Comparison of ENCODE assay signal across 9 cellular contexts in genomic region chr10:86968271-86968993, GRCh38. TPM values are rescaled to one million over a fixed set of nuclear protein-coding genes. Genes with fewer than 3 reads are reported as not detected.
DNase-seq lines count a peak whose midpoint lies in the region; ATAC-seq and TF ChIP-seq lines count a peak whose summit lies in the region.
"Had no signal": no experiment of that assay in that cellular context is flagged by ENCODE, and none has a peak within 500 bp of the region (broad histone marks: within the 10 kb centered on the region; RNA-seq: fewer than 3 reads in every experiment).

ADIRF (plus strand) TSS chr10:86968482; CDS start chr10:86968545, 63 bp downstream.

- H3K9ac ChIP-seq in duodenal mucosa (ENCODE audit: low read depth in 1 of 2, low read length in 2 of 2) (peak within 1 kb of the TSS; percentile 82 to 88), muscle layer of colon (ENCODE audit: low read length) (peak within 1 kb of the TSS; percentile 87)

- no peaks in the 10 kb centered on the region for H3K36me3 Mint-ChIP-seq in activated CD8-positive, alpha-beta T cell treated with anti-CD3 and anti-CD28 coated beads, Interleukin-2, amount 10 ng/mL, durations not matched to agents 7 days and 5 days (ENCODE audit: low read depth)

- H3K4me1 ChIP-seq in duodenal mucosa (ENCODE audit: control insufficient read depth in 1 of 2, insufficient read depth in 2 of 2, low read length in 2 of 2): peaks cover 37 to 53% of the 10 kb centered on the region in 2 donors
- H3K4me1 ChIP-seq in muscle layer of colon (ENCODE audit: insufficient read depth, low read length): peaks cover 55% of the 10 kb centered on the region

- no peak within 1 kb of the TSS for H3K4me3 Mint-ChIP-seq in activated CD8-positive, alpha-beta T cell treated with anti-CD3 and anti-CD28 coated beads, Interleukin-2, amount 10 ng/mL, durations not matched to agents 7 days and 5 days

- H3K27me3 Mint-ChIP-seq in activated CD8-positive, alpha-beta T cell treated with anti-CD3 and anti-CD28 coated beads, Interleukin-2, amount 10 ng/mL, durations not matched to agents 7 days and 5 days (ENCODE audit: low read depth): peaks cover 28% of the 10 kb centered on the region

- peak within 1 kb of the TSS; percentile 40 for H3K4me3 ChIP-seq in AG04449 (ENCODE audit: low read depth, low read length)
- peak within 1 kb of the TSS; percentile 83 for H3K4me3 ChIP-seq in MG63
- peak within 1 kb of the TSS; percentile 67 to 82 for H3K4me3 ChIP-seq in duodenal mucosa (ENCODE audit: low read depth in 1 of 2, low read length in 2 of 2)
- peak within 1 kb of the TSS; percentile 40 to 92 for H3K4me3 ChIP-seq in muscle layer of colon (ENCODE audit: low read depth in 1 of 2, low read length in 2 of 2)

- H3K9me3 ChIP-seq in MG63: no peaks in the 10 kb centered on the region
- no peaks in the 10 kb centered on the region for H3K9me3 ChIP-seq in duodenal mucosa (ENCODE audit: control insufficient read depth in 1 of 2, low read length in 2 of 2)
- H3K9me3 ChIP-seq in muscle layer of colon (ENCODE audit: low read length): no peaks in the 10 kb centered on the region

- no peak for ATAC-seq in GM18907 (IDR thresholded peaks at IDR 0.05; ENCODE audit: unreplicated experiment)
- no peak for ATAC-seq in activated CD8-positive, alpha-beta T cell treated with anti-CD3 and anti-CD28 coated beads, Interleukin-2, amount 10 ng/mL, durations not matched to agents 7 days and 5 days
- no peak for ATAC-seq in GM19452 (IDR thresholded peaks at IDR 0.05; ENCODE audit: unreplicated experiment)

- H3K4me1 Mint-ChIP-seq in activated CD8-positive, alpha-beta T cell treated with anti-CD3 and anti-CD28 coated beads, Interleukin-2, amount 10 ng/mL, durations not matched to agents 7 days and 5 days (ENCODE audit: low read depth): peaks cover 23% of the 10 kb centered on the region

- POLR2A ChIA-PET in AG04449 (lab: Yijun Ruan, JAX): no interaction called here
- POLR2A ChIA-PET in activated CD8-positive, alpha-beta T cell treated with anti-CD3 and anti-CD28 coated beads, Interleukin-2, amount 10 ng/mL, durations not matched to agents 7 days and 5 days (lab: Charles Lee): no interaction called here

- DNase-seq in AG04449 (ENCODE audit: low read depth, low spot score): no peak
- peak; percentile 89 for DNase-seq in MG63
- no peak for DNase-seq in SIG-M5 (lab: John Stamatoyannopoulos, UW)
- no peak for DNase-seq in activated CD8-positive, alpha-beta T cell treated with anti-CD3 and anti-CD28 coated beads, Interleukin-2, amount 10 ng/mL, durations not matched to agents 7 days and 5 days

- H3K27ac ChIP-seq in duodenal mucosa (ENCODE audit: low read depth, low read length): peak within 1 kb of the TSS; percentile 83
- peak within 1 kb of the TSS; percentile 95 for H3K27ac ChIP-seq in muscle layer of colon (ENCODE audit: low read depth, low read length)

- no peak for TF ChIP-seq CTCF in AG04449 (IDR thresholded peaks at IDR 0.05; ENCODE audit: insufficient read depth, low read length, missing control alignments)

- H3K27me3 ChIP-seq in MG63 (no peaks in the 10 kb centered on the region), duodenal mucosa (ENCODE audit: control insufficient read depth in 1 of 2, insufficient read depth in 2 of 2, low read length in 2 of 2) (no peaks in the 10 kb centered on the region), muscle layer of colon (ENCODE audit: control insufficient read depth in 1 of 2, insufficient read depth in 2 of 2, low read length in 2 of 2) (no peaks in the 10 kb centered on the region)

- no peak within 1 kb of the TSS for H3K27ac Mint-ChIP-seq in activated CD8-positive, alpha-beta T cell treated with anti-CD3 and anti-CD28 coated beads, Interleukin-2, amount 10 ng/mL, durations not matched to agents 7 days and 5 days

- H3K36me3 ChIP-seq in MG63: peaks cover 21% of the 10 kb centered on the region
- H3K36me3 ChIP-seq in duodenal mucosa (ENCODE audit: control insufficient read depth in 1 of 2, insufficient read depth in 2 of 2, low read length in 2 of 2): no peaks in the 10 kb centered on the region
- H3K36me3 ChIP-seq in muscle layer of colon (ENCODE audit: insufficient read depth, low read length): no peaks in the 10 kb centered on the region

- H3K9me3 Mint-ChIP-seq in activated CD8-positive, alpha-beta T cell treated with anti-CD3 and anti-CD28 coated beads, Interleukin-2, amount 10 ng/mL, durations not matched to agents 7 days and 5 days (ENCODE audit: insufficient read depth): no peaks in the 10 kb centered on the region

- CTCF ChIA-PET in AG04449 (lab: Yijun Ruan, JAX): interaction anchor here (0.7 to 6.7 kb wide), 11 partner anchors 10 to 280 kb away, joined by 3 to 79 read pairs (median 8); partner anchors contain the start of genes MMRN2 and SNCG
- CTCF ChIA-PET in activated CD8-positive, alpha-beta T cell treated with anti-CD3 and anti-CD28 coated beads, Interleukin-2, amount 10 ng/mL, durations not matched to agents 7 days and 5 days (lab: Charles Lee): interaction anchor here (1.1 to 3.5 kb wide), 3 partner anchors 15 to 31 kb away, joined by 3 to 11 read pairs (median 4); no protein-coding TSS in a partner anchor

RNA-seq across cellular contexts. Expression of gene ADIRF, which starts in this region (rescaled TPM):
- 165 and 212 TPM in 2 replicates for total RNA-seq in MG63 (2014; rRNA removed; shearing (Covaris generic); ENCODE audit: low replicate concordance)
- not detected for total RNA-seq in activated CD8-positive, alpha-beta T cell treated with anti-CD3 and anti-CD28 coated beads, Interleukin-2, amount 10 ng/mL, durations not matched to agents 7 days and 5 days
- total RNA-seq: NCI-H460 had no signal

Comparison
In these comparisons a context has a peak if more than half of its experiments do, and no peak if none do; other contexts are left out.
1. RNA of gene ADIRF (total RNA-seq): 165 to 212 TPM in MG63; not detected in activated CD8-positive, alpha-beta T cell treated with anti-CD3 and anti-CD28 coated beads, Interleukin-2, amount 10 ng/mL, durations not matched to agents 7 days and 5 days; every median in the first group is over 100 times any median in the second.
2. Peak in every context shown above with its lines, with median percentiles within 50 percentile points of each other: H3K4me3 ChIP-seq.